ENCODE assay signal across 8 cellular contexts in genomic region chr4:77820836-77821561, GRCh38. TPM values are rescaled to one million over a fixed set of nuclear protein-coding genes. Genes with fewer than 3 reads are reported as not detected.
A peak's percentile ranks its signal among the peaks of the same experiment; 100 is the strongest.
DNase-seq lines count a peak whose midpoint lies in the region; ATAC-seq and TF ChIP-seq lines count a peak whose summit lies in the region.

No MANE protein-coding gene starts in this region.

- WGBS in sigmoid colon, 2 donors, result 12 to 13% methylated on average over 7 of the region's 7 CpGs

- peaks cover 20% of the 10 kb centered on the region for H3K36me3 Mint-ChIP-seq in activated CD4-positive, alpha-beta memory T cell treated with anti-CD3 and anti-CD28 coated beads, Interleukin-2, amount 10 ng/mL, durations not matched to agents 7 days and 5 days (ENCODE audit: low read depth)

- no peak for TF ChIP-seq EP300 in sigmoid colon (IDR thresholded peaks at IDR 0.05)

- no peaks in the 10 kb centered on the region for H3K9me3 Mint-ChIP-seq in activated CD4-positive, alpha-beta memory T cell treated with anti-CD3 and anti-CD28 coated beads, Interleukin-2, amount 10 ng/mL, durations not matched to agents 7 days and 5 days

- peaks cover 36% of the 10 kb centered on the region for H3K4me1 Mint-ChIP-seq in activated CD4-positive, alpha-beta memory T cell treated with anti-CD3 and anti-CD28 coated beads, Interleukin-2, amount 10 ng/mL, durations not matched to agents 7 days and 5 days

- CTCF ChIA-PET in activated CD4-positive, alpha-beta memory T cell treated with anti-CD3 and anti-CD28 coated beads, Interleukin-2, amount 10 ng/mL, durations not matched to agents 7 days and 5 days (lab: Charles Lee), result interaction anchor here (1.0 to 6.2 kb wide), 5 partner anchors 31 to 202 kb away, joined by 3 to 118 read pairs (median 4); partner anchors contain the start of gene MRPL1
- CTCF ChIA-PET in HEK293T (lab: Yijun Ruan, JAX), result no interaction called here

- no peak for TF ChIP-seq POLR2A in sigmoid colon (IDR thresholded peaks at IDR 0.05)

- POLR2A ChIA-PET in activated CD4-positive, alpha-beta memory T cell treated with anti-CD3 and anti-CD28 coated beads, Interleukin-2, amount 10 ng/mL, durations not matched to agents 7 days and 5 days (lab: Charles Lee), result interaction anchor here (0.9 to 7.2 kb wide), 15 partner anchors 9 to 1118 kb away, joined by 3 to 611 read pairs (median 8); partner anchors contain the start of genes MRPL1 and PAQR3
- POLR2A ChIA-PET in HEK293T (lab: Yijun Ruan, JAX), result interaction anchor here (0.6 to 1.9 kb wide), 7 partner anchors 12 to 665 kb away, joined by 3 to 23 read pairs (median 5); partner anchors contain the start of gene MRPL1

- no peak for DNase-seq in AG09309 (ENCODE audit: low read depth)
- peak; percentile 6 for DNase-seq in GM20000 (ENCODE audit: low spot score)
- no peak for DNase-seq in activated CD4-positive, alpha-beta memory T cell treated with anti-CD3 and anti-CD28 coated beads, Interleukin-2, amount 10 ng/mL, durations not matched to agents 7 days and 5 days
- DNase-seq in germinal center (ENCODE audit: low spot score), result peak; percentile 26
- no peak for DNase-seq in sigmoid colon
- no peak for DNase-seq in HEK293T (ENCODE audit: extremely low spot score)
- no peak for DNase-seq in T-helper 9 cell

- peak overlapping the region; percentile 100 for H3K27ac Mint-ChIP-seq in activated CD4-positive, alpha-beta memory T cell treated with anti-CD3 and anti-CD28 coated beads, Interleukin-2, amount 10 ng/mL, durations not matched to agents 7 days and 5 days

- no peaks in the 10 kb centered on the region for H3K9me3 ChIP-seq in sigmoid colon

- TF ChIP-seq CTCF in AG09309 (IDR thresholded peaks at IDR 0.05; ENCODE audit: control insufficient read depth, insufficient read depth, low read depth, low read length, missing control alignments), result no peak
- no peak for TF ChIP-seq CTCF in GM20000 (IDR thresholded peaks at IDR 0.05; ENCODE audit: extremely low read depth, missing control alignments)
- no peak for TF ChIP-seq CTCF in sigmoid colon (IDR thresholded peaks at IDR 0.05)

- peaks cover 0 to 32% (median 20%) of the 10 kb centered on the region in 4 donors for H3K4me1 ChIP-seq in sigmoid colon

- H3K4me3 Mint-ChIP-seq in activated CD4-positive, alpha-beta memory T cell treated with anti-CD3 and anti-CD28 coated beads, Interleukin-2, amount 10 ng/mL, durations not matched to agents 7 days and 5 days, result peak overlapping the region; percentile 96

- intact Hi-C loops in sigmoid colon (cut with DNase I), result no loop called here

- no peaks in the 10 kb centered on the region for H3K36me3 ChIP-seq in sigmoid colon

- no peak for ATAC-seq in GM18498 (IDR thresholded peaks at IDR 0.05; ENCODE audit: unreplicated experiment)

- H3K27me3 ChIP-seq in sigmoid colon, result no peaks in the 10 kb centered on the region

- H3K27me3 Mint-ChIP-seq in activated CD4-positive, alpha-beta memory T cell treated with anti-CD3 and anti-CD28 coated beads, Interleukin-2, amount 10 ng/mL, durations not matched to agents 7 days and 5 days, result no peaks in the 10 kb centered on the region

- H3K4me3 ChIP-seq in AG09309 (ENCODE audit: control insufficient read depth, low read depth, low read length), result peak overlapping the region; percentile 88
- peak overlapping the region; percentile 95 to 98 (median 96) for H3K4me3 ChIP-seq in sigmoid colon

- peak overlapping the region; percentile 99 to 100 (median 100) for H3K27ac ChIP-seq in sigmoid colon

TF ChIP-seq in HEK293T, 16 proteins besides CTCF, POLR2A, EP300 and RAD21:
- TF ChIP-seq HDGF (IDR thresholded peaks at IDR 0.05; ENCODE audit: borderline replicate concordance) (no peak), CTBP1 (IDR thresholded peaks at IDR 0.05; ENCODE audit: borderline replicate concordance) (no peak), SUZ12 (IDR thresholded peaks at IDR 0.05) (no peak), LEF1 (IDR thresholded peaks at IDR 0.05; ENCODE audit: borderline replicate concordance) (no peak), FOXK2 (IDR thresholded peaks at IDR 0.05) (no peak), SP1 (IDR thresholded peaks at IDR 0.05) (no peak), ZNF384 (IDR thresholded peaks at IDR 0.05) (no peak), NFRKB (IDR thresholded peaks at IDR 0.05) (no peak), FOXA1 (IDR thresholded peaks at IDR 0.05) (no peak), PKNOX1 (IDR thresholded peaks at IDR 0.05) (no peak), ELF4 (IDR thresholded peaks at IDR 0.05) (no peak), ARNT (IDR thresholded peaks at IDR 0.05) (no peak), L3MBTL2 (conservative IDR thresholded peaks at IDR 0.05) (no peak), FOXM1 (IDR thresholded peaks at IDR 0.05; ENCODE audit: borderline replicate concordance) (no peak), BHLHE40 (IDR thresholded peaks at IDR 0.05; ENCODE audit: borderline replicate concordance) (no peak), TARDBP (IDR thresholded peaks at IDR 0.05) (no peak)

RNA-seq across cellular contexts. Expression of gene CNOT6L, which starts 1.8 kb away (rescaled TPM):
- total RNA-seq in activated CD4-positive, alpha-beta memory T cell treated with anti-CD3 and anti-CD28 coated beads, Interleukin-2, amount 10 ng/mL, durations not matched to agents 7 days and 5 days, result 100 to 1,000 TPM; 119 to 122 TPM
- 10 to 100 TPM; 17.5 to 21.6 (median 19.2) TPM for total RNA-seq in sigmoid colon
- polyA plus RNA-seq in sigmoid colon, result 10 to 100 TPM in 2 of 3 donors, 1 to 10 TPM in 1; 4.2 to 13.7 (median 10.6) TPM

RNA-seq across cellular contexts. Expression of gene MRPL1, which starts 41.6 kb away (rescaled TPM):
- total RNA-seq in activated CD4-positive, alpha-beta memory T cell treated with anti-CD3 and anti-CD28 coated beads, Interleukin-2, amount 10 ng/mL, durations not matched to agents 7 days and 5 days, result 10 to 100 TPM; 19.7 to 25.4 TPM
- 10 to 100 TPM; 23.2 to 30.0 (median 28.9) TPM for total RNA-seq in sigmoid colon
- polyA plus RNA-seq in sigmoid colon, result 10 to 100 TPM; 48.9 to 52.9 (median 51.1) TPM

Comparison
In these comparisons a context has a peak if more than half of its experiments do, and no peak if none do; other contexts are left out.
1. DNase-seq: peak in GM20000 (single experiment) and germinal center (single experiment); none in AG09309 (single experiment), activated CD4-positive, alpha-beta memory T cell treated with anti-CD3 and anti-CD28 coated beads, Interleukin-2, amount 10 ng/mL, durations not matched to agents 7 days and 5 days (single experiment), sigmoid colon (single experiment), HEK293T (single experiment) and T-helper 9 cell (single experiment).
2. RNA of gene CNOT6L, which starts 1.8 kb away (total RNA-seq): 119 to 122 TPM in activated CD4-positive, alpha-beta memory T cell treated with anti-CD3 and anti-CD28 coated beads, Interleukin-2, amount 10 ng/mL, durations not matched to agents 7 days and 5 days; 17.5 to 21.6 TPM in sigmoid colon; every median in the first group is over 4 times any median in the second.